Comparison of ENCODE assay signal across 2 cellular contexts in the genomic region with DNA sequence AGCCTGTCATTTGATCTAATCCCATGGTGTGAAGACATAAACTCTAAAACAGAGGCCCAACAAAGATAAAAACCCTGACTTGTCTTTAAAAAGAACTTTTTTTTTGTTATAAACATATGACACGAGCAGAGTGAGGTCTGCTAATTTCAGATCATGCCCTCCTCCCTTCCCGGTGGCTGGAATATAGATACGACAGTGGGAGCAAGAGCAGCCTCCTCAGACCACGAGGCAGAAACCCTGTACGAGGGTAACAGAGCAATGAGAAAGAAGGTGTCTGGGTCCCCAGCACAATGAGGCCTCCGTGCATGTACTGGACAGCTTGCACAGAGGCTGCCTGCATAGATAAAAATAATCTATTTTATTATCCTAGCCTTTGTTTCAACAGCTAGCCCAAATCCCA.
TF ChIP-seq lines count a peak whose summit lies in the region.

No MANE protein-coding gene starts in this region.

TF ChIP-seq in HEK293T, 16 proteins besides CTCF, POLR2A, EP300 and RAD21:
- TF ChIP-seq NFRKB (IDR thresholded peaks at IDR 0.05), result no peak
- 0 out of 2 replicates have a peak, but pooled peaks have one; percentile 16 for TF ChIP-seq PKNOX1 (IDR thresholded peaks at IDR 0.05)
- no peak for TF ChIP-seq HDGF (IDR thresholded peaks at IDR 0.05; ENCODE audit: borderline replicate concordance)

TF ChIP-seq in K562, 482 proteins besides CTCF, POLR2A, EP300 and RAD21:
- TF ChIP-seq HLTF (IDR thresholded peaks at IDR 0.05), result peak; percentile 56; the same call in 1 of the 2 replicates
- TF ChIP-seq SMARCA5 (IDR thresholded peaks at IDR 0.05), result peak; percentile 17; the same call in 1 of the 2 replicates
- peak; percentile 22; the same call in 1 of the 2 replicates for TF ChIP-seq L3MBTL2 (IDR thresholded peaks at IDR 0.05)
- TF ChIP-seq, protein P1, sequence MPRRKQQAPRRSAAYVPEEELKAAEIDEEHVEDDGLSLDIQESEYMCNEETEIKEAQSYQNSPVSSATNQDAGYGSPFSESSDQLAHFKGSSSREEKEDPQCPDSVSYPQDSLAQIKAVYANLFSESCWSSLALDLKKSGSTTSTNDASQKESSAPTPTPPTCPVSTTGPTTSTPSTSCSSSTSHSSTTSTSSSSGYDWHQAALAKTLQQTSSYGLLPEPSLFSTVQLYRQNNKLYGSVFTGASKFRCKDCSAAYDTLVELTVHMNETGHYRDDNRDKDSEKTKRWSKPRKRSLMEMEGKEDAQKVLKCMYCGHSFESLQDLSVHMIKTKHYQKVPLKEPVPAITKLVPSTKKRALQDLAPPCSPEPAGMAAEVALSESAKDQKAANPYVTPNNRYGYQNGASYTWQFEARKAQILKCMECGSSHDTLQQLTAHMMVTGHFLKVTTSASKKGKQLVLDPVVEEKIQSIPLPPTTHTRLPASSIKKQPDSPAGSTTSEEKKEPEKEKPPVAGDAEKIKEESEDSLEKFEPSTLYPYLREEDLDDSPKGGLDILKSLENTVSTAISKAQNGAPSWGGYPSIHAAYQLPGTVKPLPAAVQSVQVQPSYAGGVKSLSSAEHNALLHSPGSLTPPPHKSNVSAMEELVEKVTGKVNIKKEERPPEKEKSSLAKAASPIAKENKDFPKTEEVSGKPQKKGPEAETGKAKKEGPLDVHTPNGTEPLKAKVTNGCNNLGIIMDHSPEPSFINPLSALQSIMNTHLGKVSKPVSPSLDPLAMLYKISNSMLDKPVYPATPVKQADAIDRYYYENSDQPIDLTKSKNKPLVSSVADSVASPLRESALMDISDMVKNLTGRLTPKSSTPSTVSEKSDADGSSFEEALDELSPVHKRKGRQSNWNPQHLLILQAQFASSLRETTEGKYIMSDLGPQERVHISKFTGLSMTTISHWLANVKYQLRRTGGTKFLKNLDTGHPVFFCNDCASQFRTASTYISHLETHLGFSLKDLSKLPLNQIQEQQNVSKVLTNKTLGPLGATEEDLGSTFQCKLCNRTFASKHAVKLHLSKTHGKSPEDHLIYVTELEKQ (CRISPR knock-in tag; IDR thresholded peaks at IDR 0.05), result no peak
- TF ChIP-seq PTBP1 (IDR thresholded peaks at IDR 0.05; ENCODE audit: low read depth, low read length), result peak; percentile 38; the same call in 1 of the 2 replicates
- TF ChIP-seq RNF219 (CRISPR knock-in tag; IDR thresholded peaks at IDR 0.05), result no peak
- peak; percentile 65 for TF ChIP-seq RBM25 (IDR thresholded peaks at IDR 0.05; ENCODE audit: low read depth, low read length, severe bottlenecking)
- TF ChIP-seq ELK1 (CRISPR knock-in tag; IDR thresholded peaks at IDR 0.05), result no peak
- TF ChIP-seq, protein P2, sequence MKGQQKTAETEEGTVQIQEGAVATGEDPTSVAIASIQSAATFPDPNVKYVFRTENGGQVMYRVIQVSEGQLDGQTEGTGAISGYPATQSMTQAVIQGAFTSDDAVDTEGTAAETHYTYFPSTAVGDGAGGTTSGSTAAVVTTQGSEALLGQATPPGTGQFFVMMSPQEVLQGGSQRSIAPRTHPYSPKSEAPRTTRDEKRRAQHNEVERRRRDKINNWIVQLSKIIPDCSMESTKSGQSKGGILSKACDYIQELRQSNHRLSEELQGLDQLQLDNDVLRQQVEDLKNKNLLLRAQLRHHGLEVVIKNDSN (CRISPR knock-in tag; IDR thresholded peaks at IDR 0.05), result no peak
- TF ChIP-seq GABPB1 (CRISPR knock-in tag; IDR thresholded peaks at IDR 0.05), result no peak
- TF ChIP-seq PTRF (tag; IDR thresholded peaks at IDR 0.05), result no peak
